ENCODE assay signal across 8 cellular contexts in genomic region chr5:173890195-173890951, GRCh38. TPM values are rescaled to one million over a fixed set of nuclear protein-coding genes. Genes with fewer than 3 reads are reported as not detected.
DNase-seq lines count a peak whose midpoint lies in the region; ATAC-seq and TF ChIP-seq lines count a peak whose summit lies in the region.

No MANE protein-coding gene starts in this region.

- peaks cover 75% of the 10 kb centered on the region for H3K4me1 Mint-ChIP-seq in activated T-cell treated with anti-CD3 and anti-CD28 coated beads, Interleukin-2, amount 50 U/mL, for 72 hours (ENCODE audit: low read depth)
- peaks cover 78 to 85% (median 80%) of the 10 kb centered on the region in 3 donors for H3K4me1 Mint-ChIP-seq in T-cell

- H3K27ac ChIP-seq in esophagus (ENCODE audit: low read depth in 2 of 2, low read length in 1 of 2): peak overlapping the region; percentile 51 to 67
- H3K27ac ChIP-seq in neural cell (ENCODE audit: low read length): peak overlapping the region; percentile 79

- no peaks in the 10 kb centered on the region for H3K27me3 ChIP-seq in esophagus (ENCODE audit: control insufficient read depth in 1 of 2, insufficient read depth in 2 of 2, low read length in 2 of 2)
- H3K27me3 ChIP-seq in neural cell (ENCODE audit: insufficient read depth, low read depth, low read length): no peaks in the 10 kb centered on the region

- TF ChIP-seq EP300 in neural cell (conservative IDR thresholded peaks at IDR 0.05; ENCODE audit: poor library complexity, severe bottlenecking): peak; percentile 13

- H3K4me1 ChIP-seq in esophagus (ENCODE audit: control insufficient read depth in 2 of 2, insufficient read depth in 2 of 2, low read length in 1 of 2): peaks cover 0 to 8% of the 10 kb centered on the region in 2 donors

- H3K4me3 Mint-ChIP-seq in activated T-cell treated with anti-CD3 and anti-CD28 coated beads, Interleukin-2, amount 50 U/mL, for 72 hours: peak overlapping the region; percentile 95 to 99
- H3K4me3 Mint-ChIP-seq in T-cell: peak overlapping the region; percentile 87 to 99 (median 98)

- TF ChIP-seq CTCF in neural cell (IDR thresholded peaks at IDR 0.05; ENCODE audit: poor library complexity, severe bottlenecking): no peak

- peaks cover 0 to 1% of the 10 kb centered on the region in 2 donors for H3K36me3 Mint-ChIP-seq in activated T-cell treated with anti-CD3 and anti-CD28 coated beads, Interleukin-2, amount 50 U/mL, for 72 hours (ENCODE audit: insufficient read depth in 2 of 2)
- H3K36me3 Mint-ChIP-seq in T-cell: peaks cover 4% of the 10 kb centered on the region

- H3K36me3 ChIP-seq in esophagus (ENCODE audit: control insufficient read depth in 2 of 2, insufficient read depth in 2 of 2, low read length in 1 of 2) (no peaks in the 10 kb centered on the region), neural cell (ENCODE audit: insufficient read depth, low read length) (no peaks in the 10 kb centered on the region)

- TF ChIP-seq RAD21 in neural cell (conservative IDR thresholded peaks at IDR 0.05): peak; percentile 53

- peaks cover 13% of the 10 kb centered on the region for H4K20me1 ChIP-seq in neural cell (ENCODE audit: insufficient read depth)

- H3K9me3 ChIP-seq in esophagus (ENCODE audit: control insufficient read depth in 2 of 2, insufficient read depth in 1 of 2, low read depth in 1 of 2, low read length in 1 of 2) (no peaks in the 10 kb centered on the region), neural cell (ENCODE audit: low read length) (no peaks in the 10 kb centered on the region)

- H3K9me3 Mint-ChIP-seq in activated T-cell treated with anti-CD3 and anti-CD28 coated beads, Interleukin-2, amount 50 U/mL, for 72 hours: peaks cover 0 to 8% of the 10 kb centered on the region in 2 donors
- no peaks in the 10 kb centered on the region for H3K9me3 Mint-ChIP-seq in T-cell

- POLR2A ChIA-PET in T-cell (lab: Charles Lee): interaction anchor here in 1 of 2 donors (0.6 to 0.8 kb wide), 2 partner anchors 18 to 34 kb away, joined by 3 read pairs; no protein-coding TSS in a partner anchor

- no peak overlapping the region for H3K27ac Mint-ChIP-seq in activated T-cell treated with anti-CD3 and anti-CD28 coated beads, Interleukin-2, amount 50 U/mL, for 72 hours
- no peak overlapping the region for H3K27ac Mint-ChIP-seq in T-cell

- no peaks in the 10 kb centered on the region for H3F3A ChIP-seq in neural cell (ENCODE audit: insufficient read depth, low read length, poor library complexity, severe bottlenecking)

- DNase-seq in activated T-cell treated with anti-CD3 and anti-CD28 coated beads, Interleukin-2, amount 50 U/mL, for 72 hours: no peak
- DNase-seq in activated T-cell treated with anti-CD3 and anti-CD28 coated beads for 4 hours (no peak), T-cell (no peak), DMS153 (lab: John Stamatoyannopoulos, UW) (no peak)

- CTCF ChIA-PET in T-cell (lab: Charles Lee): interaction anchor here (0.6 to 1.3 kb wide), 6 partner anchors 18 to 825 kb away, joined by 3 to 8 read pairs (median 3); no protein-coding TSS in a partner anchor

- peak overlapping the region; percentile 100 for H3K4me2 ChIP-seq in neural cell (ENCODE audit: low read length)

- no peaks in the 10 kb centered on the region for H3K27me3 Mint-ChIP-seq in activated T-cell treated with anti-CD3 and anti-CD28 coated beads, Interleukin-2, amount 50 U/mL, for 72 hours (ENCODE audit: low read depth)
- H3K27me3 Mint-ChIP-seq in T-cell: no peaks in the 10 kb centered on the region

- H3K4me3 ChIP-seq in esophagus (ENCODE audit: low read depth in 1 of 2, low read length in 2 of 2) (peak overlapping the region; percentile 34 to 85), neural cell (ENCODE audit: low read length) (peak overlapping the region; percentile 85)

- WGBS in esophagus, 2 donors: 47 to 61% methylated on average over 19 of the region's 19 CpGs

- no peaks in the 10 kb centered on the region for H3K9me2 ChIP-seq in neural cell (ENCODE audit: insufficient read depth, low read length)

- H3K9ac ChIP-seq in neural cell (ENCODE audit: low read length): peak overlapping the region; percentile 80

- H2AFZ ChIP-seq in neural cell (ENCODE audit: low read depth, low read length): no peak overlapping the region

- H3K79me2 ChIP-seq in neural cell (replicated peaks; ENCODE audit: insufficient read depth, low read length): peaks cover 70% of the 10 kb centered on the region

- ATAC-seq in activated T-cell treated with anti-CD3 and anti-CD28 coated beads, Interleukin-2, amount 50 U/mL, for 72 hours (replicated peaks in 1 of 2): no peak
- ATAC-seq in T-cell (replicated peaks in 1 of 4): no peak
- ATAC-seq in HG03571 (IDR thresholded peaks at IDR 0.05; ENCODE audit: unreplicated experiment): no peak
- ATAC-seq in GM21381 (IDR thresholded peaks at IDR 0.05; ENCODE audit: unreplicated experiment): no peak

TF ChIP-seq in neural cell, 6 proteins besides CTCF, POLR2A, EP300 and RAD21:
- TF ChIP-seq POLR2AphosphoS5 (IDR thresholded peaks at IDR 0.05): peak; percentile 53
- TF ChIP-seq SMC3 (conservative IDR thresholded peaks at IDR 0.05; ENCODE audit: poor library complexity): peak; percentile 52
- TF ChIP-seq MXI1 (conservative IDR thresholded peaks at IDR 0.05; ENCODE audit: poor library complexity, severe bottlenecking): no peak
- no peak for TF ChIP-seq EZH2 (IDR thresholded peaks at IDR 0.05; ENCODE audit: borderline replicate concordance, insufficient read depth, low read length, poor library complexity, severe bottlenecking)
- TF ChIP-seq TAF1 (IDR thresholded peaks at IDR 0.05; ENCODE audit: low read depth): no peak
- TF ChIP-seq REST (IDR thresholded peaks at IDR 0.05; ENCODE audit: borderline replicate concordance): no peak
TF ChIP-seq in neural cell: peak in this region for 2.

RNA-seq across cellular contexts. Expression of gene CPEB4, which starts 2.2 kb away (rescaled TPM):
- 10 to 100 TPM; 14.4 to 19.0 TPM for total RNA-seq in activated T-cell treated with anti-CD3 and anti-CD28 coated beads, Interleukin-2, amount 50 U/mL, for 72 hours
- total RNA-seq in T-cell: 10 to 100 TPM; 13.8 to 25.9 (median 14.9) TPM
- 10 to 100 TPM; 10.3 to 12.4 TPM for polyA plus RNA-seq in esophagus
- 37.9 and 42.2 TPM in 2 replicates for polyA plus RNA-seq in neural cell
- polyA minus RNA-seq in neural cell: 104 and 121 TPM in 2 replicates
